14 cellular contexts compared by ENCODE assay signal in genomic region chr12:24661657-24662096, GRCh38.
A peak's percentile ranks its signal among the peaks of the same experiment; 100 is the strongest.
DNase-seq lines count a peak whose midpoint lies in the region; TF ChIP-seq lines count a peak whose summit lies in the region.
"Had no signal": no experiment of that assay in that cellular context is flagged by ENCODE, and none has a peak within 500 bp of the region (broad histone marks: within the 10 kb centered on the region; RNA-seq: fewer than 3 reads in every experiment).

No MANE protein-coding gene starts in this region.

- no TSS peak for BruUV-seq in PC-9 (replicated peaks; lab: Mats Ljungman, UMichigan)

- H3K27ac ChIP-seq in PC-9 = no peak overlapping the region
- H3K27ac ChIP-seq: uterus, VCaP had no signal

- CTCF ChIA-PET in PC-9 (lab: Charles Lee) = no interaction called here

- H3K36me3 Mint-ChIP-seq in nephron progenitor cell (ENCODE audit: low read depth) = no peaks in the 10 kb centered on the region

- H3K79me2 ChIP-seq in PC-9 (ENCODE audit: low read depth) = no peaks in the 10 kb centered on the region

- no peak for TF ChIP-seq CTCF in PC-9 (conservative IDR thresholded peaks at IDR 0.05)
- TF ChIP-seq CTCF in nephron progenitor cell (IDR thresholded peaks at IDR 0.05) = no peak

- no peaks in the 10 kb centered on the region for H4K20me1 ChIP-seq in PC-9 (ENCODE audit: insufficient read depth)

- H3K4me3 Mint-ChIP-seq in nephron progenitor cell = no peak overlapping the region
- H3K4me3 Mint-ChIP-seq: activated naive CD4-positive, alpha-beta T cell treated with anti-CD3 and anti-CD28 coated beads for 36 hours had no signal

- H3K9me2 ChIP-seq in PC-9 (ENCODE audit: insufficient read depth) = no peaks in the 10 kb centered on the region

- POLR2A ChIA-PET in PC-9 (lab: Charles Lee; ENCODE audit: unreplicated experiment) = no interaction called here

- no peak overlapping the region for H3K4me3 ChIP-seq in PC-9
- H3K4me3 ChIP-seq: uterus had no signal

- DNase-seq in EL (peak; percentile 76), PC-9 (peak in 1 of 2 experiments; percentile 4), fibroblast of the conjunctiva (ENCODE audit: low read depth) (peak; percentile 58), renal cortical epithelial cell (ENCODE audit: low read depth) (peak; percentile 97), nephron progenitor cell (no peak), NCI-H345 (lab: John Stamatoyannopoulos, UW) (no peak)
- no peak for DNase-seq in activated naive CD4-positive, alpha-beta T cell (lab: John Stamatoyannopoulos, UW)
- no peak for DNase-seq in stimulated activated naive CD4-positive, alpha-beta T cell (lab: John Stamatoyannopoulos, UW)
- DNase-seq: activated naive CD4-positive, alpha-beta T cell treated with anti-CD3 and anti-CD28 coated beads for 36 hours; DMS79 treated with DMSO at 0.1 percent for 48 hours; NCI-H82; stimulated activated CD4-positive, alpha-beta T cell treated with anti-CD3 and anti-CD28 coated beads, Interleukin-2, amount 100 ng/mL, for 24 hours; uterus had no signal

- no peaks in the 10 kb centered on the region for H3K4me1 ChIP-seq in PC-9 (replicated peaks; ENCODE audit: insufficient read depth)
- H3K4me1 ChIP-seq: uterus had no signal

- H3K9me3 ChIP-seq in PC-9 (ENCODE audit: insufficient read depth, low read depth) = no peaks in the 10 kb centered on the region
- H3K9me3 ChIP-seq: uterus had no signal

- H3K9me3 Mint-ChIP-seq in nephron progenitor cell = no peaks in the 10 kb centered on the region
- H3K9me3 Mint-ChIP-seq: activated naive CD4-positive, alpha-beta T cell treated with anti-CD3 and anti-CD28 coated beads for 36 hours had no signal

- H2AFZ ChIP-seq in PC-9 = peak overlapping the region; percentile 40; the same call in 1 of the 2 replicates

- no peaks in the 10 kb centered on the region for H3K4me1 Mint-ChIP-seq in nephron progenitor cell

- H3K36me3 ChIP-seq in PC-9 (ENCODE audit: low read depth) = no peaks in the 10 kb centered on the region
- H3K36me3 ChIP-seq: uterus had no signal

- no peak overlapping the region for H3K27ac Mint-ChIP-seq in nephron progenitor cell
- H3K27ac Mint-ChIP-seq: activated naive CD4-positive, alpha-beta T cell treated with anti-CD3 and anti-CD28 coated beads for 36 hours had no signal

- peaks cover 5% of the 10 kb centered on the region for H3K27me3 Mint-ChIP-seq in nephron progenitor cell (ENCODE audit: low read depth, poor library complexity)

- H3F3A ChIP-seq in PC-9 (ENCODE audit: insufficient read depth, low read depth) = no peaks in the 10 kb centered on the region

- H3K27me3 ChIP-seq in PC-9 (ENCODE audit: insufficient read depth, low read depth) = no peaks in the 10 kb centered on the region
- H3K27me3 ChIP-seq: uterus had no signal

- H3K4me2 ChIP-seq in PC-9 = peak overlapping the region; percentile 7; the same call in 1 of the 2 replicates

- intact Hi-C loops in PC-9 (cut with micrococcal nuclease; ENCODE audit: unreplicated experiment) = no loop called here

Comparison
In these comparisons a context has a peak if more than half of its experiments do, and no peak if none do; other contexts are left out.
1. DNase-seq: peak in EL (single experiment), fibroblast of the conjunctiva (single experiment) and renal cortical epithelial cell (single experiment); none in activated naive CD4-positive, alpha-beta T cell (0 of 4), nephron progenitor cell (single experiment), NCI-H345 (single experiment) and stimulated activated naive CD4-positive, alpha-beta T cell (0 of 6).